ENCODE assay signal across 25 cellular contexts in the genomic region with DNA sequence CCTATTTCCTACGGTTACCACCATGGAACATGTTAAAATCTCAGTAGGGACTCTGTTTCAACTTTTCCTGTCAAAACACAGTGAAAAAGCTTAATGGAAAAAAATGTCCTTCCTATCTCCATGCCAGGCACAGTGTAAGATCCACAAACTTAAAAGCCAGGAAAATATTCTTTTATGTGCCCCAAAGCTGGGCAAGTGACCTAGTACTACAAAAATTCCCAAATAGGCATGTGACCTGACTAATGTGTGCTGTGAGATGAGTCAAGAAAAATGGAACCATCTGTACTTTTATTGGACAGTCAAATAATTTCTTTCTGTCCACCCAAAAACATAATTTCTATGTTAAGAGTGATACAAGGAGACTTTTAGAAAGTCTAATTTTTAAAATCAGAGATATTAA.
DNase-seq lines count a peak whose midpoint lies in the region; ATAC-seq, FAIRE-seq and TF ChIP-seq lines count a peak whose summit lies in the region.
"Had no signal": no experiment of that assay in that cellular context is flagged by ENCODE, and none has a peak within 500 bp of the region (broad histone marks: within the 10 kb centered on the region; RNA-seq: fewer than 3 reads in every experiment).

No MANE protein-coding gene starts in this region.

- no peaks in the 10 kb centered on the region for H3K36me3 ChIP-seq in PC-3 (ENCODE audit: low read depth, low read length)
- H3K36me3 ChIP-seq: sigmoid colon, uterus had no signal

- H3K27ac ChIP-seq in PC-3 (ENCODE audit: low read length), result no peak overlapping the region
- H3K27ac ChIP-seq: sigmoid colon, suprapubic skin, uterus had no signal

- ATAC-seq in PC-3, result peak; percentile 35; the same call in 1 of the 2 replicates
- ATAC-seq: GM23338 had no signal

- no TSS peak for BruUV-seq in PC-3 (replicated peaks; lab: Mats Ljungman, UMichigan)

- 0 out of 2 replicates have a peak, but pooled peaks cover 12% of the 10 kb centered on the region for H3K9me3 ChIP-seq in PC-3 (ENCODE audit: low read length)
- H3K9me3 ChIP-seq: sigmoid colon, suprapubic skin, uterus had no signal

- intact Hi-C loops in PC-3 (cut with micrococcal nuclease) (no loop called here), cardiac septum (cut with DNase I) (no loop called here)

- POLR2A ChIA-PET in PC-3 (lab: Charles Lee; ENCODE audit: unreplicated experiment), result no interaction called here

- no peak overlapping the region for H3K4me2 ChIP-seq in PC-3 (ENCODE audit: low read length)
- H3K4me2 ChIP-seq: GM23338 had no signal

- DNase-seq in ELR (ENCODE audit: low read depth) (peak; percentile 57), PC-3 (no peak), fibroblast of mammary gland (ENCODE audit: low read depth) (peak; percentile 74), urothelium cell line (ENCODE audit: low spot score) (peak; percentile 16), activated T-cell treated with anti-CD3 and anti-CD28 coated beads for 4 hours (no peak), NOMO-1 treated with DMSO at 0.1 percent for 48 hours (lab: John Stamatoyannopoulos, UW; ENCODE audit: unreplicated experiment) (no peak), cardiac septum (ENCODE audit: low spot score) (no peak)
- DNase-seq: activated CD4-positive, alpha-beta memory T cell treated with anti-CD3 and anti-CD28 coated beads, Interleukin-2, amount 10 ng/mL, durations not matched to agents 7 days and 5 days; activated CD4-positive, CD25-positive, alpha-beta regulatory T cell; activated naive CD4-positive, alpha-beta T cell; CD8-positive, alpha-beta memory T cell; DMS79; foreskin melanocyte; hypothalamus; KBM-7; NCI-H1694; NCI-H2171 treated with DMSO at 0.1 percent for 48 hours; NCI-H524 treated with DMSO at 0.1 percent for 48 hours; posterior cingulate gyrus; sigmoid colon; T-helper 9 cell; uterus had no signal

- no peaks in the 10 kb centered on the region for H3F3A ChIP-seq in PC-3 (ENCODE audit: low read length, unreplicated experiment)

- no peak overlapping the region for H3K9ac ChIP-seq in PC-3 (ENCODE audit: low read length)

- no peaks in the 10 kb centered on the region for H3K9me2 ChIP-seq in PC-3 (replicated peaks; ENCODE audit: low read length)

- no peak for FAIRE-seq in urothelium cell line (lab: Jason Lieb, UNC)
- FAIRE-seq: islet of Langerhans had no signal

- H3K79me2 ChIP-seq in PC-3 (ENCODE audit: low read length), result no peaks in the 10 kb centered on the region

- CTCF ChIA-PET in PC-3 (lab: Charles Lee), result no interaction called here

- H2AFZ ChIP-seq in PC-3 (ENCODE audit: low read length), result no peak overlapping the region
- H2AFZ ChIP-seq: GM23338 had no signal

- no peaks in the 10 kb centered on the region for H3K27me3 ChIP-seq in PC-3 (ENCODE audit: low read length)
- H3K27me3 ChIP-seq: sigmoid colon, suprapubic skin, uterus had no signal

- no peak for TF ChIP-seq CTCF in PC-3 (conservative IDR thresholded peaks at IDR 0.05; ENCODE audit: low read depth, low read length)
- no peak for TF ChIP-seq CTCF in fibroblast of mammary gland (conservative IDR thresholded peaks at IDR 0.05; ENCODE audit: control insufficient read depth, insufficient read depth, low read depth, low read length)

- no peaks in the 10 kb centered on the region for H4K20me1 ChIP-seq in PC-3 (ENCODE audit: low read length)

- H3K4me3 ChIP-seq in PC-3 (ENCODE audit: low read length) (no peak overlapping the region), fibroblast of mammary gland (ENCODE audit: control insufficient read depth, low read depth, low read length) (no peak overlapping the region)
- H3K4me3 ChIP-seq: GM23338, sigmoid colon, suprapubic skin, uterus had no signal

- H3K4me1 ChIP-seq in PC-3 (ENCODE audit: insufficient read depth, low read length), result peaks cover 3% of the 10 kb centered on the region
- H3K4me1 ChIP-seq: uterus had no signal

Comparison
In these comparisons a context has a peak if more than half of its experiments do, and no peak if none do; other contexts are left out.
1. DNase-seq: peak in ELR (single experiment), fibroblast of mammary gland (single experiment) and urothelium cell line (single experiment); none in PC-3 (single experiment), activated T-cell treated with anti-CD3 and anti-CD28 coated beads for 4 hours (single experiment), NOMO-1 treated with DMSO at 0.1 percent for 48 hours (single experiment) and cardiac septum (single experiment).